Comparison of ENCODE assay signal across 8 cellular contexts in genomic region chr7:77154917-77155463, GRCh38. TPM values are rescaled to one million over a fixed set of nuclear protein-coding genes. Genes with fewer than 3 reads are reported as not detected.
DNase-seq lines count a peak whose midpoint lies in the region; ATAC-seq and TF ChIP-seq lines count a peak whose summit lies in the region.
"Not testable (repeated sequence)": the region's sequence is repeated elsewhere in the genome, so short reads cannot be mapped to it uniquely, and the experiment has no call there.

No MANE protein-coding gene starts in this region.

- TF ChIP-seq CTCF in AG10803 (conservative IDR thresholded peaks at IDR 0.05; ENCODE audit: low read length); endodermal cell (conservative IDR thresholded peaks at IDR 0.05): not testable (repeated sequence)

- H2BK5ac ChIP-seq in neuronal stem cell (ENCODE audit: low read length): not testable (repeated sequence)

- peak; percentile 2 for DNase-seq in AG10803 (ENCODE audit: low read depth)
- DNase-seq in T-helper 17 cell; endodermal cell; neuronal stem cell (ENCODE audit: low spot score): not testable (repeated sequence)

- not testable (repeated sequence) for H3K36me3 ChIP-seq in endodermal cell (ENCODE audit: control insufficient read depth, insufficient read depth, low read length); neuronal stem cell (replicated peaks in 1 of 2; ENCODE audit: control insufficient read depth in 2 of 2, insufficient read depth in 2 of 2, low read length in 2 of 2)

- H2AFZ ChIP-seq in neuronal stem cell (ENCODE audit: low read length): peak overlapping the region; percentile 54

- H3K4me3 Mint-ChIP-seq in T-helper 17 cell, endodermal cell: not testable (repeated sequence)

- not testable (repeated sequence) for H4K91ac ChIP-seq in neuronal stem cell (ENCODE audit: low read depth, low read length, poor library complexity)

- not testable (repeated sequence) for H3K4me1 Mint-ChIP-seq in T-helper 17 cell, endodermal cell

- H2BK12ac ChIP-seq in neuronal stem cell (ENCODE audit: low read length): not testable (repeated sequence)

- H2BK120ac ChIP-seq in neuronal stem cell (ENCODE audit: low read depth, low read length): not testable (repeated sequence)

- not testable (repeated sequence) for H3K4me3 ChIP-seq in AG10803 (ENCODE audit: low read length); endodermal cell (ENCODE audit: low read length); neuronal stem cell (ENCODE audit: low read length in 2 of 2)

- H2BK15ac ChIP-seq in neuronal stem cell (ENCODE audit: low read length): not testable (repeated sequence)

- not testable (repeated sequence) for H2AK5ac ChIP-seq in neuronal stem cell (ENCODE audit: low read depth, low read length)

- 91% methylated on average over 2 of the region's 3 CpGs; no CpG with 5 or more reads in 1 of the 2 experiments for WGBS in endodermal cell (ENCODE audit: insufficient coverage in 1 of 2, insufficient read length in 1 of 2), 2 experiments
- WGBS in neuronal stem cell (ENCODE audit: extremely low coverage in 2 of 2, insufficient read length in 2 of 2, insufficient replicate concordance in 1 of 2), 2 donors: no CpG with 5 or more reads among the region's 3 CpGs

- not testable (repeated sequence) for H3K9me3 ChIP-seq in T-helper 17 cell (ENCODE audit: control insufficient read depth, low read length, poor library complexity, severe bottlenecking); endodermal cell (ENCODE audit: control insufficient read depth, low read length); neuronal stem cell (replicated peaks in 1 of 2; ENCODE audit: control insufficient read depth in 2 of 2, insufficient read depth in 1 of 2, low read depth in 1 of 2, low read length in 2 of 2)

- H3K27ac ChIP-seq in endodermal cell (ENCODE audit: low read depth, low read length): peak overlapping the region; percentile 68
- H3K27ac ChIP-seq in neuronal stem cell (replicated peaks; ENCODE audit: low read length): not testable (repeated sequence)

- H3K9me3 Mint-ChIP-seq in endodermal cell: not testable (repeated sequence)

- not testable (repeated sequence) for H3K36me3 Mint-ChIP-seq in T-helper 17 cell (ENCODE audit: low read depth); endodermal cell (ENCODE audit: low read depth)

- not testable (repeated sequence) for H3K4ac ChIP-seq in neuronal stem cell (ENCODE audit: low read length)

- not testable (repeated sequence) for H3K27ac Mint-ChIP-seq in T-helper 17 cell, endodermal cell

- not testable (repeated sequence) for H3K79me1 ChIP-seq in neuronal stem cell (ENCODE audit: low read depth, low read length)

- ATAC-seq in GM18873 (IDR thresholded peaks at IDR 0.05; ENCODE audit: low FRiP score, unreplicated experiment): peak; percentile 37
- ATAC-seq in GM21723 (IDR thresholded peaks at IDR 0.05; ENCODE audit: unreplicated experiment): peak; percentile 47
- peak; percentile 38 for ATAC-seq in HG03064 (IDR thresholded peaks at IDR 0.05; ENCODE audit: low read depth, unreplicated experiment)
- ATAC-seq in HG03575 (IDR thresholded peaks at IDR 0.05; ENCODE audit: extremely low read depth, insufficient number of reproducible peaks, low FRiP score, unreplicated experiment): peak; percentile 42
- ATAC-seq in T-helper 17 cell: peak; percentile 91

- not testable (repeated sequence) for H3K23ac ChIP-seq in neuronal stem cell (ENCODE audit: low read depth, low read length, poor library complexity)

- H3K27me3 ChIP-seq in endodermal cell (ENCODE audit: control insufficient read depth, insufficient read depth, low read length, poor library complexity, severe bottlenecking); neuronal stem cell (ENCODE audit: control insufficient read depth in 3 of 3, insufficient read depth in 3 of 3, low read depth in 1 of 3, low read length in 3 of 3): not testable (repeated sequence)

- not testable (repeated sequence) for H3K9ac ChIP-seq in endodermal cell (ENCODE audit: extremely low read depth, low read length, poor library complexity, severe bottlenecking); neuronal stem cell (ENCODE audit: low read depth, low read length, poor library complexity)

- not testable (repeated sequence) for H3K18ac ChIP-seq in neuronal stem cell (ENCODE audit: low read length)

- H3K4me1 ChIP-seq in endodermal cell (ENCODE audit: control insufficient read depth, insufficient read depth, low read length); neuronal stem cell (ENCODE audit: control insufficient read depth in 2 of 2, insufficient read depth in 1 of 2, low read depth in 1 of 2, low read length in 2 of 2): not testable (repeated sequence)

- not testable (repeated sequence) for H3K27me3 Mint-ChIP-seq in T-helper 17 cell; endodermal cell (ENCODE audit: insufficient read depth)

- H3K14ac ChIP-seq in neuronal stem cell (ENCODE audit: low read length): not testable (repeated sequence)

- not testable (repeated sequence) for H3K4me2 ChIP-seq in neuronal stem cell (ENCODE audit: insufficient read depth, low read length, poor library complexity, severe bottlenecking)

- not testable (repeated sequence) for H4K8ac ChIP-seq in neuronal stem cell (ENCODE audit: low read depth, low read length)

RNA-seq across cellular contexts. Expression of gene CCDC146, which starts 32.6 kb away (rescaled TPM):
- total RNA-seq in T-helper 17 cell: 10 to 100 TPM in 1 of 2 donors, 1 to 10 TPM in 1; 8.5 to 14.7 TPM
- total RNA-seq in endodermal cell: 1 to 10 TPM; 2.7 to 5.2 TPM
- polyA plus RNA-seq in endodermal cell (2013, experiment 1 of 2): 4.2 TPM
- polyA plus RNA-seq in endodermal cell (2013, experiment 2 of 2): 5.1 TPM
- 3.5 TPM for polyA plus RNA-seq in neuronal stem cell (2013, experiment 1 of 2)
- polyA plus RNA-seq in neuronal stem cell (2013, experiment 2 of 2): 4.0 TPM

RNA-seq across cellular contexts. Expression of gene FGL2, which starts 44.6 kb away (rescaled TPM):
- total RNA-seq in T-helper 17 cell (1 to 10 TPM; 5.1 to 7.7 TPM), endodermal cell (not detected)
- polyA plus RNA-seq in endodermal cell (2013, experiment 1 of 2): not detected
- polyA plus RNA-seq in endodermal cell (2013, experiment 2 of 2): not detected
- polyA plus RNA-seq in neuronal stem cell (2013, experiment 1 of 2): not detected
- not detected for polyA plus RNA-seq in neuronal stem cell (2013, experiment 2 of 2)

Comparison
In these comparisons a context has a peak if more than half of its experiments do, and no peak if none do; other contexts are left out.
1. ATAC-seq: peak in every context shown above with its lines; median percentile 91 in T-helper 17 cell; 47 in GM21723; 42 in HG03575; 38 in HG03064; 37 in GM18873.
2. RNA of gene FGL2, which starts 44.6 kb away (total RNA-seq): 5.1 to 7.7 TPM in T-helper 17 cell; not detected in endodermal cell; every median in the first group is over 4 times any median in the second.